1 cellular context compared by ENCODE assay signal in genomic region chr1:41525891-41526587, GRCh38.
TF ChIP-seq lines count a peak whose summit lies in the region.

No MANE protein-coding gene starts in this region.

TF ChIP-seq in IMR-90, 13 proteins besides CTCF, POLR2A, EP300 and RAD21 (continued from another document):
- no peak for TF ChIP-seq ELK1 (IDR thresholded peaks at IDR 0.05; ENCODE audit: borderline replicate concordance, low read depth, low read length)
- no peak for TF ChIP-seq USF2 (IDR thresholded peaks at IDR 0.05; ENCODE audit: low read depth, low read length)
